ENCODE assay signal across 8 cellular contexts in the genomic region with DNA sequence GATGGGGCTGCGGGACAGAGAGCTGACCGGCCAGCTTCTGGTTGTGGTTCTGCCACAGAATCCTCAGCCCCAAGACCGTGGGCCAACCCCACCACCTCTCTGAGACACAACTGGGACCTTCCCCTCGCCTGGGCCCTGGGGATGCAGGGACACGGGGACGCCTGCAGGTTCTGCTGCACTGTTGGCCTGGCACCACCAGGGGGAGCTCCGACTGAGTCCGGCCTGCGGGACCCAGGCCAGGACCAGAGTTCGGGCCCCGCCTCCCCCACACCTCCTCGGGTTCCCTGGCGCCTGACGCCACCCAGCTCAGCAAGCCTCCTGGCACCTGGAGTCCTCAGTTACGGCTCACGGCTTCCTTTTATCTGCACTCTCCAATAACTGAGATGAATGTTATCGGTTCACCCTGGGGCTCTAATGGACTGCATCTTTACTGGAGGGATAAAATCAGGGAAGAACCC. TPM values are rescaled to one million over a fixed set of nuclear protein-coding genes. Genes with fewer than 3 reads are reported as not detected.
DNase-seq lines count a peak whose midpoint lies in the region; ATAC-seq, FAIRE-seq and TF ChIP-seq lines count a peak whose summit lies in the region.

No MANE protein-coding gene starts in this region.

- TF ChIP-seq CTCF in GM12872 (IDR thresholded peaks at IDR 0.05; ENCODE audit: insufficient read depth, low read depth, low read length) (peak; percentile 97), adrenal gland (IDR thresholded peaks at IDR 0.05) (peak; percentile 86 to 95 (median 90))

- H3K27ac ChIP-seq in adrenal gland = no peak overlapping the region
- no peak overlapping the region for H3K27ac ChIP-seq in right cardiac atrium (ENCODE audit: low read length)
- no peak overlapping the region for H3K27ac ChIP-seq in small intestine (ENCODE audit: low read depth in 1 of 2, low read length in 1 of 2)

- ATAC-seq in right cardiac atrium (peak; percentile 76 to 78), HG03097 (IDR thresholded peaks at IDR 0.05; ENCODE audit: low FRiP score, unreplicated experiment) (no peak), GM21723 (IDR thresholded peaks at IDR 0.05; ENCODE audit: unreplicated experiment) (no peak)

- no peak overlapping the region for H3K4me3 Mint-ChIP-seq in T-helper 2 cell treated with Interferon-gamma antibody and Interleukin-4, amounts not matched to agents 5 μg/mL and 100 μg/mL, for 36 hours

- H3K9me3 ChIP-seq in adrenal gland (replicated peaks in 1 of 3) = no peaks in the 10 kb centered on the region
- no peaks in the 10 kb centered on the region for H3K9me3 ChIP-seq in right cardiac atrium (ENCODE audit: control insufficient read depth, low read length)
- H3K9me3 ChIP-seq in small intestine (ENCODE audit: control insufficient read depth, low read depth) = no peaks in the 10 kb centered on the region

- H3K36me3 ChIP-seq in adrenal gland (replicated peaks in 1 of 2) = peaks cover 0 to 23% of the 10 kb centered on the region in 2 donors
- H3K36me3 ChIP-seq in small intestine (ENCODE audit: control insufficient read depth in 2 of 2, insufficient read depth in 2 of 2, low read length in 2 of 2) = no peaks in the 10 kb centered on the region

- H3K27ac Mint-ChIP-seq in T-helper 2 cell treated with Interferon-gamma antibody and Interleukin-4, amounts not matched to agents 5 μg/mL and 100 μg/mL, for 36 hours = no peak overlapping the region

- no peaks in the 10 kb centered on the region for H3K27me3 Mint-ChIP-seq in T-helper 2 cell treated with Interferon-gamma antibody and Interleukin-4, amounts not matched to agents 5 μg/mL and 100 μg/mL, for 36 hours (ENCODE audit: low read depth)

- 17 to 50% (median 27%) methylated on average over 5 to 17 of the region's 17 CpGs for WGBS in adrenal gland, 4 donors
- 18% methylated on average over 17 of the region's 17 CpGs for WGBS in right cardiac atrium
- 5 to 18% (median 12%) methylated on average over 17 of the region's 17 CpGs for WGBS in small intestine, 3 donors

- DNase-seq in NCI-H146 (lab: John Stamatoyannopoulos, UW) (peak; percentile 98), adrenal gland (peak; percentile 74 to 88 (median 81)), right cardiac atrium (peak; percentile 83 to 92 (median 92)), small intestine (peak; percentile 88)
- peak; percentile 66 for DNase-seq in T-helper 2 cell treated with Interferon-gamma antibody and Interleukin-4, amounts not matched to agents 5 μg/mL and 100 μg/mL, for 36 hours (ENCODE audit: low spot score)

- no peak for TF ChIP-seq POLR2A in adrenal gland (IDR thresholded peaks at IDR 0.05)

- H3K4me3 ChIP-seq in adrenal gland (no peak overlapping the region), right cardiac atrium (ENCODE audit: low read length) (no peak overlapping the region), small intestine (ENCODE audit: low read depth in 1 of 2, low read length in 2 of 2) (no peak overlapping the region)

- peaks cover 0 to 8% of the 10 kb centered on the region in 2 donors for H3K4me1 ChIP-seq in adrenal gland (replicated peaks in 1 of 2)
- H3K4me1 ChIP-seq in right cardiac atrium (ENCODE audit: control insufficient read depth, insufficient read depth, low read length) = no peaks in the 10 kb centered on the region
- H3K4me1 ChIP-seq in small intestine (ENCODE audit: control insufficient read depth in 2 of 2, insufficient read depth in 1 of 2, low read depth in 1 of 2, low read length in 1 of 2) = no peaks in the 10 kb centered on the region

- H3K4me1 Mint-ChIP-seq in T-helper 2 cell treated with Interferon-gamma antibody and Interleukin-4, amounts not matched to agents 5 μg/mL and 100 μg/mL, for 36 hours (ENCODE audit: low read depth) = peaks cover 5% of the 10 kb centered on the region

- intact Hi-C loops in adrenal gland (cut with DNase I) = loop anchor here in 1 of 2 donors (5.0 kb wide), 1 partner anchor 74 kb away; no protein-coding TSS in a partner anchor
- intact Hi-C loops in right cardiac atrium (cut with DNase I) = loop anchor here in 1 of 4 donors (5.0 kb wide), 1 partner anchor 74 kb away; no protein-coding TSS in a partner anchor

- H3K9me3 Mint-ChIP-seq in T-helper 2 cell treated with Interferon-gamma antibody and Interleukin-4, amounts not matched to agents 5 μg/mL and 100 μg/mL, for 36 hours = no peaks in the 10 kb centered on the region

- H3K27me3 ChIP-seq in adrenal gland (no peaks in the 10 kb centered on the region), right cardiac atrium (ENCODE audit: control insufficient read depth, insufficient read depth) (no peaks in the 10 kb centered on the region), small intestine (ENCODE audit: control insufficient read depth in 2 of 2, insufficient read depth in 2 of 2, low read length in 2 of 2) (no peaks in the 10 kb centered on the region)

- no peak for FAIRE-seq in small intestine (lab: Jason Lieb, UNC)

- H3K36me3 Mint-ChIP-seq in T-helper 2 cell treated with Interferon-gamma antibody and Interleukin-4, amounts not matched to agents 5 μg/mL and 100 μg/mL, for 36 hours (ENCODE audit: low read depth) = no peaks in the 10 kb centered on the region

RNA-seq across cellular contexts. Expression of gene TBC1D16, which starts 27.3 kb away (rescaled TPM):
- total RNA-seq in adrenal gland (10 to 100 TPM; 22.5 to 62.5 (median 40.7) TPM), right cardiac atrium (10 to 100 TPM; 18.5 to 27.8 (median 22.1) TPM)
- polyA plus RNA-seq in adrenal gland (10 to 100 TPM in 1 of 3 donors, 1 to 10 TPM in 2; 4.2 to 12.9 (median 6.0) TPM), right cardiac atrium (9.9 TPM), small intestine (10 to 100 TPM in 1 of 3 donors, 1 to 10 TPM in 2; 1.6 to 27.1 (median 3.2) TPM)

RNA-seq across cellular contexts. Expression of gene CCDC40, which starts 28.0 kb away (rescaled TPM):
- total RNA-seq in adrenal gland = 10 to 100 TPM in 3 of 8 donors, 1 to 10 TPM in 5; 3.0 to 15.7 (median 7.6) TPM
- 10 to 100 TPM in 1 of 3 donors, 1 to 10 TPM in 2; 2.1 to 11.6 (median 3.7) TPM for polyA plus RNA-seq in adrenal gland
- 1 to 10 TPM; 6.9 to 10.0 (median 7.9) TPM for total RNA-seq in right cardiac atrium
- 4.9 TPM for polyA plus RNA-seq in right cardiac atrium
- 1 to 10 TPM in 1 of 3 donors, under 1 TPM in 2; 0.45 to 1.2 (median 0.81) TPM for polyA plus RNA-seq in small intestine

Comparison
In these comparisons a context has a peak if more than half of its experiments do, and no peak if none do; other contexts are left out.
1. ATAC-seq: peak in right cardiac atrium (2 of 2); none in HG03097 (single experiment) and GM21723 (single experiment).
2. Peak in every context shown above with its lines, with median percentiles within 50 percentile points of each other: DNase-seq.